15 cellular contexts compared by ENCODE assay signal in genomic region chr10:77628906-77629730, GRCh38. TPM values are rescaled to one million over a fixed set of nuclear protein-coding genes. Genes with fewer than 3 reads are reported as not detected.
DNase-seq lines count a peak whose midpoint lies in the region; ATAC-seq and TF ChIP-seq lines count a peak whose summit lies in the region.
"Had no signal": no experiment of that assay in that cellular context is flagged by ENCODE, and none has a peak within 500 bp of the region (broad histone marks: within the 10 kb centered on the region; RNA-seq: fewer than 3 reads in every experiment).

No MANE protein-coding gene starts in this region.

- CTCF ChIA-PET in HCT116 (lab: Charles Lee), result interaction anchor here (0.8 kb wide), 1 partner anchor 83 kb away, joined by 3 read pairs; no protein-coding TSS in a partner anchor
- CTCF ChIA-PET in RWPE1 (lab: Yijun Ruan, JAX), result interaction anchor here (0.5 kb wide), 1 partner anchor 1228 kb away, joined by 5 read pairs; no protein-coding TSS in a partner anchor

- H3K27ac ChIP-seq in HCT116 (ENCODE audit: low read depth, low read length) (no peak overlapping the region), RWPE1 (no peak overlapping the region), epithelial cell of prostate (peak overlapping the region; percentile 60), gastrocnemius medialis (peak overlapping the region in 3 of 4 donors; percentile 16 to 90 (median 36))
- H3K27ac ChIP-seq: adrenal gland, colonic mucosa, left ventricle myocardium inferior had no signal

- H4K20me1 ChIP-seq in HCT116 (ENCODE audit: insufficient read depth), result no peaks in the 10 kb centered on the region

- DNase-seq in HCT116 (ENCODE audit: low read depth, low spot score) (no peak), RWPE1 (ENCODE audit: low spot score) (peak; percentile 62), epithelial cell of prostate (ENCODE audit: low read depth, low spot score) (peak; percentile 44), gastrocnemius medialis (no peak), GDM1 (lab: John Stamatoyannopoulos, UW) (no peak), HAP-1 (ENCODE audit: low spot score in 2 of 2) (no peak)
- DNase-seq: activated CD8-positive, alpha-beta T cell treated with anti-CD3 and anti-CD28 coated beads, Interleukin-2, amount 10 ng/mL, durations not matched to agents 7 days and 5 days; adrenal gland; colonic mucosa; left ventricle myocardium inferior; NCI-H2029; stimulated activated CD4-positive, alpha-beta T cell treated with anti-CD3 and anti-CD28 coated beads, Interleukin-12 subunit alpha, Interleukin-12 subunit beta, amount 100 ng/mL, for 4 hours had no signal

- peak overlapping the region; percentile 16 for H3K4me2 ChIP-seq in HCT116 (ENCODE audit: low read length)

- intact Hi-C loops in HCT116 (cut with micrococcal nuclease), result no loop called here
- intact Hi-C loops in gastrocnemius medialis (cut with DNase I; ENCODE audit: low total_unique reads), result no loop called here

- H3K27me3 ChIP-seq in HCT116 (ENCODE audit: insufficient read depth, low read length), result no peaks in the 10 kb centered on the region
- H3K27me3 ChIP-seq in gastrocnemius medialis, result no peaks in the 10 kb centered on the region
- H3K27me3 ChIP-seq in HAP-1 (ENCODE audit: low read depth), result peaks cover 2% of the 10 kb centered on the region
- H3K27me3 ChIP-seq: adrenal gland, colonic mucosa had no signal

- TF ChIP-seq CTCF in HCT116 (IDR thresholded peaks at IDR 0.05 in 2 of 3, conservative IDR thresholded peaks at IDR 0.05 in 1 of 3; ENCODE audit: borderline replicate concordance in 1 of 3, insufficient read depth in 1 of 3, low read depth in 2 of 3, low read length in 2 of 3) (no peak), RWPE1 (conservative IDR thresholded peaks at IDR 0.05; ENCODE audit: low read depth) (no peak), gastrocnemius medialis (IDR thresholded peaks at IDR 0.05 in 4 of 5, conservative IDR thresholded peaks at IDR 0.05 in 1 of 5) (no peak)

- no peak for TF ChIP-seq RAD21 in HCT116 (IDR thresholded peaks at IDR 0.05; ENCODE audit: low read depth)

- no peaks in the 10 kb centered on the region for H3K9me2 ChIP-seq in HCT116 (ENCODE audit: insufficient read depth)

- no peak overlapping the region for H3K9ac ChIP-seq in HCT116 (ENCODE audit: low read length)

- H3K79me2 ChIP-seq in HCT116 (ENCODE audit: insufficient read depth, low read length), result no peaks in the 10 kb centered on the region

- H3K4me1 ChIP-seq in HCT116 (ENCODE audit: control insufficient read depth in 1 of 2, insufficient read depth in 2 of 2, low read length in 2 of 2) (peaks cover 3 to 15% of the 10 kb centered on the region in 2 experiments; a peak in 2 of 4 replicates), gastrocnemius medialis (peaks cover 59 to 68% of the 10 kb centered on the region in 2 donors), HAP-1 (no peaks in the 10 kb centered on the region)
- H3K4me1 ChIP-seq: left ventricle myocardium inferior had no signal

- no TSS peak for BruUV-seq in HCT116 (replicated peaks; lab: Mats Ljungman, UMichigan)

- RAD21 ChIA-PET in HCT116 (lab: Charles Lee; ENCODE audit: low non-redundant PET in 1 of 2, low total read pairs in 2 of 2, uncharacterized antibody in 2 of 2, unreplicated experiment in 2 of 2), result no interaction called here

- H3K4me3 ChIP-seq in HCT116 (replicated peaks in 1 of 2; ENCODE audit: low read depth in 1 of 2, low read length in 2 of 2) (no peak overlapping the region), gastrocnemius medialis (no peak overlapping the region), HAP-1 (no peak overlapping the region)
- H3K4me3 ChIP-seq: adrenal gland, colonic mucosa, left ventricle myocardium inferior had no signal

- H2AFZ ChIP-seq in HCT116 (ENCODE audit: low read depth, low read length, poor library complexity, severe bottlenecking), result peak overlapping the region; percentile 43

- no peak for TF ChIP-seq POLR2A in HCT116 (IDR thresholded peaks at IDR 0.05; ENCODE audit: borderline replicate concordance, extremely low read depth, insufficient read depth, insufficient read length)
- no peak for TF ChIP-seq POLR2A in gastrocnemius medialis (IDR thresholded peaks at IDR 0.05)

- ATAC-seq in HCT116, result no peak
- peak in 1 of 2 donors; percentile 31 for ATAC-seq in gastrocnemius medialis
- no peak for ATAC-seq in GM18517 (IDR thresholded peaks at IDR 0.05; ENCODE audit: unreplicated experiment)
- ATAC-seq in GM21390 (IDR thresholded peaks at IDR 0.05; ENCODE audit: unreplicated experiment), result no peak
- ATAC-seq: activated CD8-positive, alpha-beta T cell treated with anti-CD3 and anti-CD28 coated beads, Interleukin-2, amount 10 ng/mL, durations not matched to agents 7 days and 5 days had no signal

- H3K36me3 ChIP-seq in HCT116 (ENCODE audit: control insufficient read depth in 1 of 2, insufficient read depth in 2 of 2, low read length in 2 of 2), result no peaks in the 10 kb centered on the region
- no peaks in the 10 kb centered on the region for H3K36me3 ChIP-seq in gastrocnemius medialis
- no peaks in the 10 kb centered on the region for H3K36me3 ChIP-seq in HAP-1 (replicated peaks)
- H3K36me3 ChIP-seq: adrenal gland, colonic mucosa, left ventricle myocardium inferior had no signal

- in situ Hi-C loops in gastrocnemius medialis (cut with MboI; ENCODE audit: low sequenced_read_pairs in 4 of 4), result no loop called here
- in situ Hi-C loops in HAP-1 (cut with MboI; ENCODE audit: low sequenced_read_pairs), result no loop called here

- H3K9me3 ChIP-seq in HCT116 (ENCODE audit: control insufficient read depth in 1 of 2, insufficient read depth in 1 of 2, low read depth in 1 of 2, low read length in 2 of 2), result no peaks in the 10 kb centered on the region
- no peaks in the 10 kb centered on the region for H3K9me3 ChIP-seq in gastrocnemius medialis
- no peaks in the 10 kb centered on the region for H3K9me3 ChIP-seq in HAP-1
- H3K9me3 ChIP-seq: adrenal gland, colonic mucosa, left ventricle myocardium inferior had no signal

- POLR2A ChIA-PET in HCT116 (lab: Charles Lee) (no interaction called here), RWPE1 (lab: Yijun Ruan, JAX; ENCODE audit: low non-redundant PET) (no interaction called here)

TF ChIP-seq in HCT116, 20 proteins besides CTCF, POLR2A, EP300 and RAD21:
- TF ChIP-seq ZBTB33 (IDR thresholded peaks at IDR 0.05; ENCODE audit: extremely low read depth, insufficient replicate concordance, low read length) (no peak), JUND (IDR thresholded peaks at IDR 0.05) (0 out of 2 replicates have a peak, but pooled peaks have one; percentile 28), SP1 (IDR thresholded peaks at IDR 0.05; ENCODE audit: low read depth) (0 out of 2 replicates have a peak, but pooled peaks have one; percentile 11)

RNA-seq across cellular contexts. Expression of gene KCNMA1, which starts 8.5 kb away (rescaled TPM):
- total RNA-seq in HCT116 (2021; ENCODE audit: unreplicated experiment), result 0.49 TPM
- polyA plus RNA-seq in HCT116 (2012), result not detected in 2 replicates
- 10 to 100 TPM; 66.8 to 96.5 (median 78.9) TPM for total RNA-seq in gastrocnemius medialis
- total RNA-seq: activated T-helper 1 cell treated with anti-CD3 and anti-CD28 coated beads, Interleukin-12 subunit alpha, Interleukin-12 subunit beta, Interleukin-2, Interleukin-4 antibody, amounts not matched to agents 30 ng/mL and 10 ng/mL and 1 ng/mL, durations not matched to agents 14 hours and 24 hours and 36 hours had no signal

Comparison
In these comparisons a context has a peak if more than half of its experiments do, and no peak if none do; other contexts are left out.
1. DNase-seq: peak in RWPE1 (single experiment) and epithelial cell of prostate (single experiment); none in HCT116 (single experiment), gastrocnemius medialis (0 of 2), GDM1 (single experiment) and HAP-1 (0 of 2).
2. H3K27ac ChIP-seq: peak in epithelial cell of prostate (single experiment) and gastrocnemius medialis (3 of 4); none in HCT116 (single experiment) and RWPE1 (single experiment).
3. RNA of gene KCNMA1, which starts 8.5 kb away (total RNA-seq): 66.8 to 96.5 TPM in gastrocnemius medialis; 0.49 TPM in HCT116 (single experiment); every median in the first group is over 10 times any median in the second.